Comparison of ENCODE assay signal across 8 cellular contexts in the genomic region with DNA sequence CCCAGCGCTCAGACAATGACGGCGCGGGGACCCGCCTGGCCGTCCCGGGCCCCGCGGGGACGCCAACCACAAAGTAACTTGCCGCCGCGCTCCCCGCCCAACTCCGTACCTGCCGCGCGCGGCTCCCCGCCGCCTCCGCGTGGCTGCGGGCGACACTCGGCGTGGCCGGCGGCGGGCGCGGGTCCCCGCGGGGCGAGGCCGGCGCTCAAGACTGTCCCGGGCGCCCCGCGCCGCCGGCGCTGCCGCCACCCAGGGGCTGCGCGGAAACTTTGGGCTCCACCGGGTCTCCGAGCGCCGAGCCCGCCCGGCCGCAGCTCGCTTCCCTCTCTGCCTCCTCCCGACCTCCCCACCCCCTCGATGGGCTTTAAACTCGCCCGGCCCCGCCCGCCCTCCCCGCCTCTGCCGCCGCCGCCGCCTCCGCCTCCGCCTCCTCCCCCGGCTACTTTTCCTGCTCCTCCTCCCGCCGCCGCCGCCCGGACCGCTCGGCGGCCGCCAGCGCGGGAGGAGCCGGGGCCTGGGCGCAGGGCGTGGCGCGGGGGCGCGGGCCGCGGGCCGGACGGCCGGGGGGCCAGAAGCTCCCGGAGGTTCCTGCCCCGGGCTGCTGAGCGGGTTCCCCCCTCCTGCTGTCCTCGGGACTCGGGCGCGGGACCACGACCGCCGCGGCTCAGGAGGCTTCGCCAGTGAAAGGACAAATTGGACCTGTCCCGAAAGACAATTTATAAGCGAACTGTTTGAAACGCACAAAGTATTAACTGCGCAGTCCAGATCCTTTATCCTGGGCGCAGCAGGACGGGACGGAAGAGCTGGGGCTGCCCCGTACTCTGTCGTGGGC. TPM values are rescaled to one million over a fixed set of nuclear protein-coding genes. Genes with fewer than 3 reads are reported as not detected.
DNase-seq lines count a peak whose midpoint lies in the region; ATAC-seq, FAIRE-seq and TF ChIP-seq lines count a peak whose summit lies in the region.

No MANE protein-coding gene starts in this region.

- no peak for FAIRE-seq in HTR-8/SVneo (lab: Jason Lieb, UNC)

- H3K4me1 ChIP-seq in right lobe of liver (peaks cover 0 to 32% (median 6%) of the 10 kb centered on the region in 4 donors), subcutaneous abdominal adipose tissue (ENCODE audit: control insufficient read depth in 5 of 5, insufficient read depth in 5 of 5, low read length in 5 of 5) (peaks cover 2 to 30% (median 25%) of the 10 kb centered on the region in 5 donors)

- H3K9me3 ChIP-seq in CD4-positive, alpha-beta T cell (ENCODE audit: control insufficient read depth, low read length): peaks cover 4% of the 10 kb centered on the region
- H3K9me3 ChIP-seq in WERI-Rb-1 (ENCODE audit: severe bottlenecking): no peaks in the 10 kb centered on the region
- no peaks in the 10 kb centered on the region for H3K9me3 ChIP-seq in right lobe of liver
- peaks cover 0 to 7% (median 5%) of the 10 kb centered on the region in 5 donors for H3K9me3 ChIP-seq in subcutaneous abdominal adipose tissue (ENCODE audit: control insufficient read depth in 5 of 5, low read length in 5 of 5)

- peak overlapping the region; percentile 8 to 82 (median 62) for H3K9ac ChIP-seq in subcutaneous abdominal adipose tissue (ENCODE audit: low read length in 5 of 5)

- H3K27me3 ChIP-seq in CD4-positive, alpha-beta T cell (ENCODE audit: control insufficient read depth, insufficient read depth, low read length): peaks cover 25% of the 10 kb centered on the region
- H3K27me3 ChIP-seq in WERI-Rb-1 (ENCODE audit: insufficient read depth, low read depth, severe bottlenecking) (peaks cover 38% of the 10 kb centered on the region), right lobe of liver (no peaks in the 10 kb centered on the region), subcutaneous abdominal adipose tissue (ENCODE audit: control insufficient read depth in 5 of 5, insufficient read depth in 4 of 5, low read length in 5 of 5) (no peaks in the 10 kb centered on the region)

- TF ChIP-seq POLR2A in right lobe of liver (IDR thresholded peaks at IDR 0.05): peak; percentile 57

- H3K4me3 Mint-ChIP-seq in CD4-positive, alpha-beta T cell: peak overlapping the region; percentile 86

- H3K27ac Mint-ChIP-seq in CD4-positive, alpha-beta T cell: peak overlapping the region; percentile 8

- H3K36me3 Mint-ChIP-seq in CD4-positive, alpha-beta T cell (ENCODE audit: low read depth): no peaks in the 10 kb centered on the region

- 10% methylated on average over 13 of the region's 113 CpGs for WGBS in right lobe of liver (ENCODE audit: insufficient coverage, low coverage, low lambda C conversion rate, missing lambda C conversion rate)

- POLR2A ChIA-PET in CD4-positive, alpha-beta T cell (lab: Charles Lee): no interaction called here

- intact Hi-C loops in CD4-positive, alpha-beta T cell (cut with DNase I, micrococcal nuclease): loop anchor here (5.0 kb wide), 2 partner anchors 86 to 96 kb away; no protein-coding TSS in a partner anchor
- intact Hi-C loops in right lobe of liver (cut with DNase I): loop anchor here (10.0 kb wide), 2 partner anchors 99 to 281 kb away; no protein-coding TSS in a partner anchor

- peak overlapping the region; percentile 38 for H3K4me3 ChIP-seq in WERI-Rb-1 (ENCODE audit: low read depth, low read length)
- H3K4me3 ChIP-seq in right lobe of liver: peak overlapping the region; percentile 51 to 77 (median 66)
- peak overlapping the region; percentile 31 to 86 (median 76) for H3K4me3 ChIP-seq in subcutaneous abdominal adipose tissue (ENCODE audit: low read depth in 1 of 5, low read length in 5 of 5)

- peaks cover 19% of the 10 kb centered on the region for H3K4me1 Mint-ChIP-seq in CD4-positive, alpha-beta T cell (ENCODE audit: low read depth)

- CTCF ChIA-PET in CD4-positive, alpha-beta T cell (lab: Charles Lee): no interaction called here

- DNase-seq in CD4-positive, alpha-beta T cell: peak in 4 of 10 experiments; percentile 28 to 40 (median 40)
- peak; percentile 40 for DNase-seq in KBM-7
- peak; percentile 18 for DNase-seq in WERI-Rb-1
- peak; percentile 78 for DNase-seq in ecto neural progenitor cell (ENCODE audit: low spot score)
- DNase-seq in right lobe of liver: peak; percentile 87 to 88 (median 87)
- no peak for DNase-seq in HTR-8/SVneo (ENCODE audit: insufficient read length, low spot score)
- DNase-seq in NAMALWA (ENCODE audit: low spot score): no peak

- peak; percentile 39 for ATAC-seq in CD4-positive, alpha-beta T cell (ENCODE audit: poor library complexity)
- ATAC-seq in right lobe of liver: peak; percentile 74 to 86 (median 82)

- H3K36me3 ChIP-seq in WERI-Rb-1: no peaks in the 10 kb centered on the region
- no peaks in the 10 kb centered on the region for H3K36me3 ChIP-seq in right lobe of liver
- H3K36me3 ChIP-seq in subcutaneous abdominal adipose tissue (ENCODE audit: control insufficient read depth in 5 of 5, insufficient read depth in 5 of 5, low read length in 5 of 5): no peaks in the 10 kb centered on the region

- in situ Hi-C loops in KBM-7 (cut with MboI; ENCODE audit: low pct_unique_long_range_greater_than_20kb, low sequenced_read_pairs): no loop called here

- peaks cover 4% of the 10 kb centered on the region for H3K9me3 Mint-ChIP-seq in CD4-positive, alpha-beta T cell

- H3K27me3 Mint-ChIP-seq in CD4-positive, alpha-beta T cell: peaks cover 51% of the 10 kb centered on the region

- TF ChIP-seq CTCF in CD4-positive, alpha-beta T cell (IDR thresholded peaks at IDR 0.05): no peak
- TF ChIP-seq CTCF in WERI-Rb-1 (IDR thresholded peaks at IDR 0.05; ENCODE audit: low read depth, low read length) (no peak), right lobe of liver (IDR thresholded peaks at IDR 0.05) (no peak)

- no peak overlapping the region for H3K27ac ChIP-seq in CD4-positive, alpha-beta T cell (ENCODE audit: low read depth, low read length)
- no peak overlapping the region for H3K27ac ChIP-seq in WERI-Rb-1
- H3K27ac ChIP-seq in right lobe of liver: peak overlapping the region; percentile 50 to 77 (median 70)
- no peak overlapping the region for H3K27ac ChIP-seq in subcutaneous abdominal adipose tissue (ENCODE audit: low read depth, low read length)

RNA-seq across cellular contexts. Expression of a gene that starts 10.6 kb away (rescaled TPM):
- 1 to 10 TPM; 5.9 to 8.4 TPM for total RNA-seq in CD4-positive, alpha-beta T cell
- 10 to 100 TPM; 24.9 to 55.5 (median 40.0) TPM for total RNA-seq in right lobe of liver

Comparison
In these comparisons a context has a peak if more than half of its experiments do, and no peak if none do; other contexts are left out.
1. DNase-seq: peak in KBM-7 (single experiment), WERI-Rb-1 (single experiment), ecto neural progenitor cell (single experiment) and right lobe of liver (3 of 3); none in HTR-8/SVneo (single experiment) and NAMALWA (single experiment).
2. H3K27ac ChIP-seq: peak in right lobe of liver (3 of 3); none in CD4-positive, alpha-beta T cell (single experiment), WERI-Rb-1 (single experiment) and subcutaneous abdominal adipose tissue (single experiment).
3. Peak in every context shown above with its lines, with median percentiles within 50 percentile points of each other: H3K4me3 ChIP-seq.